1 cellular context compared by ENCODE assay signal in genomic region chr2:37832590-37833197, GRCh38.
TF ChIP-seq lines count a peak whose summit lies in the region.

No MANE protein-coding gene starts in this region.

TF ChIP-seq in SK-N-SH, 30 proteins besides CTCF, POLR2A, EP300 and RAD21 (continued from another document):
- TF ChIP-seq REST (IDR thresholded peaks at IDR 0.05; ENCODE audit: low read depth, low read length) (no peak), GATA2 (CRISPR knock-in tag; IDR thresholded peaks at IDR 0.05) (0 out of 2 replicates have a peak, but pooled peaks have one; percentile 11), RCOR1 (IDR thresholded peaks at IDR 0.05; ENCODE audit: low read length) (no peak), MAX (IDR thresholded peaks at IDR 0.05; ENCODE audit: low read depth) (no peak), USF2 (IDR thresholded peaks at IDR 0.05; ENCODE audit: borderline replicate concordance, low read depth, low read length) (no peak), FOXJ3 (CRISPR knock-in tag; IDR thresholded peaks at IDR 0.05) (no peak), RFX5 (IDR thresholded peaks at IDR 0.05; ENCODE audit: low read length) (no peak), RXRA (IDR thresholded peaks at IDR 0.05; ENCODE audit: borderline replicate concordance, low read depth) (no peak), IRF3 (IDR thresholded peaks at IDR 0.05; ENCODE audit: low read depth, low read length) (no peak), PBX3 (IDR thresholded peaks at IDR 0.05) (no peak), FOSL2 (IDR thresholded peaks at IDR 0.05; ENCODE audit: borderline replicate concordance, low read depth) (no peak), NFIC (IDR thresholded peaks at IDR 0.05; ENCODE audit: borderline replicate concordance) (peak; percentile 10; the same call in 1 of the 2 replicates), TCF12 (IDR thresholded peaks at IDR 0.05) (peak; percentile 29; the same call in 1 of the 2 replicates)
